Comparison of ENCODE assay signal across 20 cellular contexts in genomic region chr3:139634236-139634635, GRCh38.
"Had no signal": no experiment of that assay in that cellular context is flagged by ENCODE, and none has a peak within 500 bp of the region (broad histone marks: within the 10 kb centered on the region; RNA-seq: fewer than 3 reads in every experiment).

No MANE protein-coding gene starts in this region.

- DNase-seq: cerebellar nuclear complex; effector CD8-positive, alpha-beta T cell; foreskin keratinocyte; hippocampal formation; left colon; mesendoderm; naive thymus-derived CD4-positive, alpha-beta T cell; nephron progenitor cell; posterior cingulate gyrus; spleen; stimulated activated CD4-positive, alpha-beta T cell treated with anti-CD3 and anti-CD28 coated beads, Interleukin-15, amount 100 ng/mL, for 24 hours; stimulated activated CD4-positive, alpha-beta T cell treated with anti-CD3 and anti-CD28 coated beads, Interleukin-1b, Interleukin-23, amount 100 ng/mL, for 48 hours; stimulated activated CD4-positive, alpha-beta T cell treated with anti-CD3 and anti-CD28 coated beads, Interleukin-4, amount 100 ng/mL, for 24 hours; stimulated activated naive CD8-positive, alpha-beta T cell treated with anti-CD3 and anti-CD28 coated beads, Interleukin-15, amount 100 ng/mL, for 72 hours; testis had no signal

- H3K27ac ChIP-seq: coronary artery, foreskin keratinocyte, neutrophil, spleen, testis, tibial nerve had no signal

- H3K4me1 ChIP-seq: foreskin keratinocyte, spleen, testis, tibial nerve had no signal

- H3K9me3 ChIP-seq: neutrophil, spleen, testis, tibial nerve had no signal

- H3K36me3 ChIP-seq: neutrophil had no signal

- H3K27ac Mint-ChIP-seq: naive thymus-derived CD4-positive, alpha-beta T cell; stimulated activated memory B cell treated with anti-CD40 and anti-IgM and Interleukin-4, amounts not matched to agents 10 μg/mL and 1 μg/mL and 100 μg/mL, for 72 hours; stimulated activated naive CD8-positive, alpha-beta T cell treated with anti-CD3 and anti-CD28 coated beads, Interleukin-15, amount 100 ng/mL, for 72 hours had no signal

- H3K9me3 Mint-ChIP-seq: nephron progenitor cell; stimulated activated memory B cell treated with anti-CD40 and anti-IgM and Interleukin-4, amounts not matched to agents 10 μg/mL and 1 μg/mL and 100 μg/mL, for 72 hours; stimulated activated naive CD8-positive, alpha-beta T cell treated with anti-CD3 and anti-CD28 coated beads, Interleukin-15, amount 100 ng/mL, for 72 hours had no signal

- FAIRE-seq: urothelium cell line had no signal

- H3K27me3 ChIP-seq: foreskin keratinocyte, neutrophil, spleen, testis, tibial nerve had no signal

- H3K27me3 Mint-ChIP-seq: naive thymus-derived CD4-positive, alpha-beta T cell; stimulated activated memory B cell treated with anti-CD40 and anti-IgM and Interleukin-4, amounts not matched to agents 10 μg/mL and 1 μg/mL and 100 μg/mL, for 72 hours; stimulated activated naive CD8-positive, alpha-beta T cell treated with anti-CD3 and anti-CD28 coated beads, Interleukin-15, amount 100 ng/mL, for 72 hours had no signal

- H3K36me3 Mint-ChIP-seq: stimulated activated memory B cell treated with anti-CD40 and anti-IgM and Interleukin-4, amounts not matched to agents 10 μg/mL and 1 μg/mL and 100 μg/mL, for 72 hours had no signal

- H3K4me3 ChIP-seq: coronary artery, spleen, testis, tibial nerve had no signal

- H3K4me1 Mint-ChIP-seq: naive thymus-derived CD4-positive, alpha-beta T cell; stimulated activated memory B cell treated with anti-CD40 and anti-IgM and Interleukin-4, amounts not matched to agents 10 μg/mL and 1 μg/mL and 100 μg/mL, for 72 hours; stimulated activated naive CD8-positive, alpha-beta T cell treated with anti-CD3 and anti-CD28 coated beads, Interleukin-15, amount 100 ng/mL, for 72 hours had no signal

- H3K4me3 Mint-ChIP-seq: naive thymus-derived CD4-positive, alpha-beta T cell; nephron progenitor cell; stimulated activated memory B cell treated with anti-CD40 and anti-IgM and Interleukin-4, amounts not matched to agents 10 μg/mL and 1 μg/mL and 100 μg/mL, for 72 hours; stimulated activated naive CD8-positive, alpha-beta T cell treated with anti-CD3 and anti-CD28 coated beads, Interleukin-15, amount 100 ng/mL, for 72 hours had no signal
